10 cellular contexts compared by ENCODE assay signal in the genomic region with DNA sequence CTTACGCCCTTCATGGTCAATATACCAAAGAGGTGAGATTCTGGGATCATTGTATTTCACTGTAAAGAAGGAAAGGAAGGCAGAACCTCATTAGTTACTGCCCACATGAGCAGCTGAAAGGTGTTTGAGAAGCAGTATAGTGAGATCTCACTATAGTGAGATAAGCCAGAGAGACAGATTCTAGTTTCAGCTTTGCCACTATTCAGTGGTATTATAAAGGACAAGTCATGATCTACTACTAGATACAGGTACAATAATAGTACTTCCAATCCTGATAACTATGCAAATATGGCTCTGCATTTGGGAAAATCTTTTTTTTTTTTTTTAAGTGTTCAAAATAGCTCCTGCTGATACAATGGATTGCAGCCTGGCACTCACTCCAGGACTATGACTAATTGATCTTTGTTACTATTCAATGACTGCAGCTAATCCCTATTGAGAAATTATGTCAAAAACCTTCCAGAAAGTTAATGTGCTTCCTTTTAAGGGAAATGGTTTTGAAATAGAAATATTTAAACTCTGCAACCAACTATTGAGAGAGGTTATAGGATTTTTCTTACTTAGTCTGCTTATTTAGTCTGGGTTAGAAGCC. TPM values are rescaled to one million over a fixed set of nuclear protein-coding genes. Genes with fewer than 3 reads are reported as not detected.
DNase-seq lines count a peak whose midpoint lies in the region; ATAC-seq and TF ChIP-seq lines count a peak whose summit lies in the region.
"Had no signal": no experiment of that assay in that cellular context is flagged by ENCODE, and none has a peak within 500 bp of the region (broad histone marks: within the 10 kb centered on the region; RNA-seq: fewer than 3 reads in every experiment).

No MANE protein-coding gene starts in this region.

- no peaks in the 10 kb centered on the region for H3K36me3 Mint-ChIP-seq in activated T-cell treated with anti-CD3 and anti-CD28 coated beads, Interleukin-2, amount 50 U/mL, for 4 hours (ENCODE audit: insufficient read depth)

- peaks cover 1% of the 10 kb centered on the region for H3K27me3 Mint-ChIP-seq in activated T-cell treated with anti-CD3 and anti-CD28 coated beads, Interleukin-2, amount 50 U/mL, for 4 hours (ENCODE audit: low read depth)
- H3K27me3 Mint-ChIP-seq: activated naive CD8-positive, alpha-beta T cell had no signal

- DNase-seq in choroid plexus epithelial cell (ENCODE audit: low read depth) (peak; percentile 40), skeletal muscle cell (ENCODE audit: low read depth) (peak; percentile 72), 8988T (no peak), inferior parietal cortex (ENCODE audit: extremely low spot score) (no peak)
- no peak for DNase-seq in activated T-cell treated with anti-CD3 and anti-CD28 coated beads, Interleukin-2, amount 50 U/mL, for 4 hours
- DNase-seq in stimulated activated CD4-positive, alpha-beta T cell treated with anti-CD3 and anti-CD28 coated beads, Interleukin-12 subunit alpha, Interleukin-12 subunit beta, amount 100 ng/mL, for 4 hours, result no peak

- ATAC-seq in GM19043 (IDR thresholded peaks at IDR 0.05; ENCODE audit: low read depth, unreplicated experiment) (peak; percentile 46), HG03097 (IDR thresholded peaks at IDR 0.05; ENCODE audit: low FRiP score, unreplicated experiment) (peak; percentile 42)
- no peak for ATAC-seq in activated T-cell treated with anti-CD3 and anti-CD28 coated beads, Interleukin-2, amount 50 U/mL, for 4 hours

- H3K4me1 Mint-ChIP-seq in activated T-cell treated with anti-CD3 and anti-CD28 coated beads, Interleukin-2, amount 50 U/mL, for 4 hours (ENCODE audit: low read depth), result no peaks in the 10 kb centered on the region

- H3K4me3 ChIP-seq in choroid plexus epithelial cell (ENCODE audit: low read depth, low read length) (no peak overlapping the region), skeletal muscle cell (ENCODE audit: low read depth, low read length) (no peak overlapping the region)
- H3K4me3 ChIP-seq: skin epidermis had no signal

- no peaks in the 10 kb centered on the region for H3K9me3 Mint-ChIP-seq in activated T-cell treated with anti-CD3 and anti-CD28 coated beads, Interleukin-2, amount 50 U/mL, for 4 hours

- H3K4me3 Mint-ChIP-seq in activated T-cell treated with anti-CD3 and anti-CD28 coated beads, Interleukin-2, amount 50 U/mL, for 4 hours, result no peak overlapping the region
- H3K4me3 Mint-ChIP-seq: activated naive CD8-positive, alpha-beta T cell had no signal

- no peak for TF ChIP-seq CTCF in choroid plexus epithelial cell (conservative IDR thresholded peaks at IDR 0.05; ENCODE audit: low read depth, low read length)

RNA-seq across cellular contexts. Expression of gene DLAT, which starts 8.3 kb away (rescaled TPM):
- 10 to 100 TPM; 60.6 to 72.5 (median 66.0) TPM for total RNA-seq in activated T-cell treated with anti-CD3 and anti-CD28 coated beads, Interleukin-2, amount 50 U/mL, for 4 hours

RNA-seq across cellular contexts. Expression of gene PIH1D2, which starts 57.0 kb away (rescaled TPM):
- under 1 TPM; 0.34 to 0.63 (median 0.43) TPM for total RNA-seq in activated T-cell treated with anti-CD3 and anti-CD28 coated beads, Interleukin-2, amount 50 U/mL, for 4 hours

RNA-seq across cellular contexts. Expression of gene NKAPD1, which starts 57.2 kb away (rescaled TPM):
- 10 to 100 TPM; 19.1 to 21.5 (median 19.8) TPM for total RNA-seq in activated T-cell treated with anti-CD3 and anti-CD28 coated beads, Interleukin-2, amount 50 U/mL, for 4 hours

Comparison
In these comparisons a context has a peak if more than half of its experiments do, and no peak if none do; other contexts are left out.
1. ATAC-seq: peak in GM19043 (single experiment) and HG03097 (single experiment); none in activated T-cell treated with anti-CD3 and anti-CD28 coated beads, Interleukin-2, amount 50 U/mL, for 4 hours (0 of 2).
2. DNase-seq: peak in choroid plexus epithelial cell (single experiment) and skeletal muscle cell (single experiment); none in 8988T (single experiment), activated T-cell treated with anti-CD3 and anti-CD28 coated beads, Interleukin-2, amount 50 U/mL, for 4 hours (single experiment), inferior parietal cortex (single experiment) and stimulated activated CD4-positive, alpha-beta T cell treated with anti-CD3 and anti-CD28 coated beads, Interleukin-12 subunit alpha, Interleukin-12 subunit beta, amount 100 ng/mL, for 4 hours (single experiment).